In the genomic region with DNA sequence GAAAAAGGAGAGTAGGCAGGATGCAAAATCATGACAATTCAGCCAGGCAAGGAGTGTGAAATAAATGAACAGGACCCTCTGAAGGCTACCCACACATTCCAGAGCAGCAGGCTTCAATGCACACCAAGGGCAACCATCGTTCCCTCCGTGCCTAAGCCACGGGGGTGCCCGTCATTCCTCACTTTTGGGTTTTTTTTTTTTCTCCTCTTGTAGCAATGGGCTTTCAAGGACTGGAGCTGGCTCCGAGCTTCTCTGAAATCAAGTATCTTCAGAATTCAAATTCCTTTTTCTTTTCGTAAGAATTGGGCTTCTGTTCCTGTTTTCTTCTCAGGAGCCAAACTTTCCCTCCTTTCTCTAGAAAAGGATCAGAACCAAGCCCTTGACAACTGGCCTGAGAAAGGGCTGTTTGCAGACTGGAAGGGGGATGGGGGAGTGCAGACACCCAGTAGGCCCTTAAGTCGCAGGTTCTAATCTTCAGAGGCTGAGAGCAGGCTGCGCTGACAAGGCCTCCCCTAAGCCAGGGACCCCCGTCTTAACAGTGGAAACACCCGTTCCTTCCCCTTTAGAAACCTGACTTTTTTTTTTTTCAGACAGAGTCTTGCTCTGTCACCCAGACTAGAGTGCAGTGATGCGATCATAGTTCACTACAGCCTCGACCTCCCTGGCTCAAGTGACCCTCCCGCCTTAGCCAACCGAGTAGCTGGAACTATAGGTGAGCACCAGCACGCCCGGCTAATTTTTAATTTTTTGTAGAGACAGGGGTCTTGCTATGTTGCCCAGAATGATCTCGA, we compare ENCODE assay signal across 13 cellular contexts. TPM values are rescaled to one million over a fixed set of nuclear protein-coding genes. Genes with fewer than 3 reads are reported as not detected.
DNase-seq lines count a peak whose midpoint lies in the region; ATAC-seq and TF ChIP-seq lines count a peak whose summit lies in the region.
"Had no signal": no experiment of that assay in that cellular context is flagged by ENCODE, and none has a peak within 500 bp of the region (broad histone marks: within the 10 kb centered on the region; RNA-seq: fewer than 3 reads in every experiment).

No MANE protein-coding gene starts in this region.

- no peak for ATAC-seq in HG03135 (IDR thresholded peaks at IDR 0.05; ENCODE audit: unreplicated experiment)

- H3K4me1 ChIP-seq in muscle layer of colon (ENCODE audit: insufficient read depth, low read length) (peaks cover 86% of the 10 kb centered on the region), thyroid gland (peaks cover 22 to 60% of the 10 kb centered on the region in 2 donors)

- peak overlapping the region; percentile 58 for H3K9ac ChIP-seq in muscle layer of colon (ENCODE audit: low read length)

- TF ChIP-seq CTCF in coronary artery (IDR thresholded peaks at IDR 0.05) (no peak), thyroid gland (IDR thresholded peaks at IDR 0.05) (no peak)

- H3K36me3 ChIP-seq in muscle layer of colon (ENCODE audit: insufficient read depth, low read length) (no peaks in the 10 kb centered on the region), thyroid gland (no peaks in the 10 kb centered on the region)

- TF ChIP-seq POLR2A in thyroid gland (IDR thresholded peaks at IDR 0.05), result no peak

- H3K27ac ChIP-seq in coronary artery (peak overlapping the region; percentile 88 to 98), muscle layer of colon (ENCODE audit: low read depth, low read length) (peak overlapping the region; percentile 90), thyroid gland (peak overlapping the region in 2 of 3 donors; percentile 80 to 84)

- H3K9me3 ChIP-seq in muscle layer of colon (ENCODE audit: low read length) (no peaks in the 10 kb centered on the region), thyroid gland (no peaks in the 10 kb centered on the region)

- DNase-seq in activated CD8-positive, alpha-beta memory T cell treated with anti-CD3 and anti-CD28 coated beads, Interleukin-2, amount 50 U/mL, for 48 hours, result peak; percentile 33
- DNase-seq in coronary artery (ENCODE audit: low spot score), result peak; percentile 69
- DNase-seq in thyroid gland, result no peak
- DNase-seq in activated CD4-positive, alpha-beta T cell treated with anti-CD3 and anti-CD28 coated beads, Interleukin-2, amount 50 U/mL, for 48 hours, result no peak
- no peak for DNase-seq in DMS153 (lab: John Stamatoyannopoulos, UW)
- DNase-seq: activated CD4-positive, alpha-beta T cell treated with anti-CD3 and anti-CD28 coated beads, Interleukin-2, amount 10 ng/mL, durations not matched to agents 24 days and 14 days; activated gamma-delta T cell treated with Interleukin-2 at 50 U/mL for 16 hours; foreskin fibroblast; kidney glomerular epithelial cell; occipital lobe; stimulated activated CD4-positive, alpha-beta T cell treated with anti-CD3 and anti-CD28 coated beads, Interleukin-1b, Interleukin-23, amount 100 ng/mL, for 48 hours had no signal

- H3K27me3 ChIP-seq in muscle layer of colon (ENCODE audit: control insufficient read depth in 1 of 2, insufficient read depth in 2 of 2, low read length in 2 of 2) (no peaks in the 10 kb centered on the region), thyroid gland (no peaks in the 10 kb centered on the region)

- intact Hi-C loops in thyroid gland (cut with DNase I), result no loop called here

- 74 to 76% methylated on average over 17 of the region's 17 CpGs for WGBS in thyroid gland, 2 donors

- H3K4me3 ChIP-seq in coronary artery (peak overlapping the region; percentile 35), muscle layer of colon (ENCODE audit: low read depth in 1 of 2, low read length in 2 of 2) (peak overlapping the region in 1 of 2 donors; percentile 2), thyroid gland (replicated peaks in 1 of 3) (no peak overlapping the region)

RNA-seq across cellular contexts. Expression of a gene that starts 51.7 kb away (rescaled TPM):
- 10 to 100 TPM in 1 of 4 donors, 1 to 10 TPM in 3; 4.1 to 10.6 (median 7.7) TPM for total RNA-seq in thyroid gland

Comparison
In these comparisons a context has a peak if more than half of its experiments do, and no peak if none do; other contexts are left out.
1. DNase-seq: peak in activated CD8-positive, alpha-beta memory T cell treated with anti-CD3 and anti-CD28 coated beads, Interleukin-2, amount 50 U/mL, for 48 hours (single experiment) and coronary artery (single experiment); none in thyroid gland (0 of 2), activated CD4-positive, alpha-beta T cell treated with anti-CD3 and anti-CD28 coated beads, Interleukin-2, amount 50 U/mL, for 48 hours (0 of 2) and DMS153 (single experiment).
2. Peak in every context shown above with its lines, with median percentiles within 50 percentile points of each other: H3K27ac ChIP-seq.